ENCODE assay signal across 9 cellular contexts in genomic region chr10:124686707-124687376, GRCh38. TPM values are rescaled to one million over a fixed set of nuclear protein-coding genes. Genes with fewer than 3 reads are reported as not detected.
DNase-seq lines count a peak whose midpoint lies in the region; ATAC-seq and TF ChIP-seq lines count a peak whose summit lies in the region.
"Had no signal": no experiment of that assay in that cellular context is flagged by ENCODE, and none has a peak within 500 bp of the region (broad histone marks: within the 10 kb centered on the region; RNA-seq: fewer than 3 reads in every experiment).

No MANE protein-coding gene starts in this region.

- no peaks in the 10 kb centered on the region for H3K9me3 Mint-ChIP-seq in T-helper 2 cell treated with Interferon-gamma antibody and Interleukin-4, amounts not matched to agents 5 μg/mL and 100 μg/mL, for 36 hours
- no peaks in the 10 kb centered on the region for H3K9me3 Mint-ChIP-seq in endodermal cell
- no peaks in the 10 kb centered on the region for H3K9me3 Mint-ChIP-seq in naive thymus-derived CD4-positive, alpha-beta T cell

- POLR2A ChIA-PET in naive thymus-derived CD4-positive, alpha-beta T cell (lab: Charles Lee) = interaction anchor here (0.8 to 6.6 kb wide), 11 partner anchors 10 to 53 kb away, joined by 3 to 40 read pairs (median 4); no protein-coding TSS in a partner anchor

- H3K27me3 ChIP-seq in endodermal cell (ENCODE audit: control insufficient read depth, insufficient read depth, low read length, poor library complexity, severe bottlenecking) (no peaks in the 10 kb centered on the region), upper lobe of left lung (no peaks in the 10 kb centered on the region)
- H3K27me3 ChIP-seq in naive thymus-derived CD4-positive, alpha-beta T cell (ENCODE audit: control insufficient read depth in 2 of 2, insufficient read depth in 2 of 2, low read length in 2 of 2) = no peaks in the 10 kb centered on the region

- intact Hi-C loops in naive thymus-derived CD4-positive, alpha-beta T cell (cut with micrococcal nuclease) = loop anchor here in 1 of 2 donors (1.0 kb wide), 1 partner anchor 9 kb away; no protein-coding TSS in a partner anchor

- H3K4me1 Mint-ChIP-seq in T-helper 2 cell treated with Interferon-gamma antibody and Interleukin-4, amounts not matched to agents 5 μg/mL and 100 μg/mL, for 36 hours (ENCODE audit: low read depth) = peaks cover 35% of the 10 kb centered on the region
- H3K4me1 Mint-ChIP-seq in endodermal cell = peaks cover 9% of the 10 kb centered on the region
- H3K4me1 Mint-ChIP-seq in naive thymus-derived CD4-positive, alpha-beta T cell = peaks cover 49 to 83% (median 61%) of the 10 kb centered on the region in 7 donors

- H3K27ac Mint-ChIP-seq in T-helper 2 cell treated with Interferon-gamma antibody and Interleukin-4, amounts not matched to agents 5 μg/mL and 100 μg/mL, for 36 hours = peak overlapping the region; percentile 47
- peak overlapping the region; percentile 68 for H3K27ac Mint-ChIP-seq in endodermal cell
- peak overlapping the region in 8 of 9 donors; percentile 42 to 94 (median 70) for H3K27ac Mint-ChIP-seq in naive thymus-derived CD4-positive, alpha-beta T cell

- H3K27me3 Mint-ChIP-seq in T-helper 2 cell treated with Interferon-gamma antibody and Interleukin-4, amounts not matched to agents 5 μg/mL and 100 μg/mL, for 36 hours (ENCODE audit: low read depth) = no peaks in the 10 kb centered on the region
- H3K27me3 Mint-ChIP-seq in endodermal cell (ENCODE audit: insufficient read depth) = no peaks in the 10 kb centered on the region
- H3K27me3 Mint-ChIP-seq in naive thymus-derived CD4-positive, alpha-beta T cell = no peaks in the 10 kb centered on the region

- 95 to 98% methylated on average over 10 to 12 of the region's 12 CpGs for WGBS in endodermal cell (ENCODE audit: insufficient coverage in 1 of 2, insufficient read length in 1 of 2), 2 experiments
- WGBS in upper lobe of left lung, 2 donors = 60 to 66% methylated on average over 12 of the region's 12 CpGs

- peaks cover 48% of the 10 kb centered on the region for H3K36me3 Mint-ChIP-seq in T-helper 2 cell treated with Interferon-gamma antibody and Interleukin-4, amounts not matched to agents 5 μg/mL and 100 μg/mL, for 36 hours (ENCODE audit: low read depth)
- H3K36me3 Mint-ChIP-seq in endodermal cell (ENCODE audit: low read depth) = peaks cover 3% of the 10 kb centered on the region
- H3K36me3 Mint-ChIP-seq in naive thymus-derived CD4-positive, alpha-beta T cell = peaks cover 3 to 36% (median 14%) of the 10 kb centered on the region in 5 donors

- peaks cover 20% of the 10 kb centered on the region for H3K36me3 ChIP-seq in endodermal cell (ENCODE audit: control insufficient read depth, insufficient read depth, low read length)
- H3K36me3 ChIP-seq in naive thymus-derived CD4-positive, alpha-beta T cell (ENCODE audit: control insufficient read depth in 2 of 3, insufficient read depth in 3 of 3, low read length in 3 of 3) = peaks cover 0 to 3% (median 0%) of the 10 kb centered on the region in 3 experiments
- H3K36me3 ChIP-seq in upper lobe of left lung = peaks cover 0 to 11% (median 6%) of the 10 kb centered on the region in 4 donors

- no peak for TF ChIP-seq CTCF in endodermal cell (conservative IDR thresholded peaks at IDR 0.05)
- no peak for TF ChIP-seq CTCF in upper lobe of left lung (IDR thresholded peaks at IDR 0.05)

- no peak overlapping the region for H3K27ac ChIP-seq in endodermal cell (ENCODE audit: low read depth, low read length)
- H3K27ac ChIP-seq in naive thymus-derived CD4-positive, alpha-beta T cell (ENCODE audit: low read depth, low read length) = no peak overlapping the region
- H3K27ac ChIP-seq in upper lobe of left lung = peak overlapping the region; percentile 37 to 79 (median 72)

- no peak for DNase-seq in T-helper 2 cell treated with Interferon-gamma antibody and Interleukin-4, amounts not matched to agents 5 μg/mL and 100 μg/mL, for 36 hours (ENCODE audit: low spot score)
- DNase-seq in T-helper 2 cell = no peak
- no peak for DNase-seq in endodermal cell
- no peak for DNase-seq in naive thymus-derived CD4-positive, alpha-beta T cell
- no peak for DNase-seq in upper lobe of left lung
- no peak for DNase-seq in stimulated activated CD4-positive, alpha-beta T cell treated with anti-CD3 and anti-CD28 coated beads, Interleukin-4, amount 100 ng/mL, for 24 hours
- DNase-seq in DMS79 treated with DMSO at 0.1 percent for 48 hours (lab: John Stamatoyannopoulos, UW) = no peak
- DNase-seq: OCI-M1 had no signal

- ATAC-seq in naive thymus-derived CD4-positive, alpha-beta T cell = no peak
- peak in 1 of 2 donors; percentile 18 for ATAC-seq in upper lobe of left lung (ENCODE audit: low FRiP score in 2 of 2)
- ATAC-seq in GM18498 (IDR thresholded peaks at IDR 0.05; ENCODE audit: unreplicated experiment) = no peak

- CTCF ChIA-PET in naive thymus-derived CD4-positive, alpha-beta T cell (lab: Charles Lee) = interaction anchor here (0.8 to 8.9 kb wide), 8 partner anchors 10 to 56 kb away, joined by 3 to 55 read pairs (median 4); no protein-coding TSS in a partner anchor

- H3K4me3 Mint-ChIP-seq in T-helper 2 cell treated with Interferon-gamma antibody and Interleukin-4, amounts not matched to agents 5 μg/mL and 100 μg/mL, for 36 hours = no peak overlapping the region
- no peak overlapping the region for H3K4me3 Mint-ChIP-seq in endodermal cell
- peak overlapping the region in 3 of 10 donors; percentile 25 to 53 (median 41) for H3K4me3 Mint-ChIP-seq in naive thymus-derived CD4-positive, alpha-beta T cell

- H3K4me3 ChIP-seq in endodermal cell (ENCODE audit: low read length) (no peak overlapping the region), upper lobe of left lung (no peak overlapping the region)
- H3K4me3 ChIP-seq in naive thymus-derived CD4-positive, alpha-beta T cell (ENCODE audit: low read length) = no peak overlapping the region

- no peak for TF ChIP-seq POLR2A in upper lobe of left lung (IDR thresholded peaks at IDR 0.05)

- no peak overlapping the region for H3K9ac ChIP-seq in endodermal cell (ENCODE audit: extremely low read depth, low read length, poor library complexity, severe bottlenecking)

- TF ChIP-seq EP300 in upper lobe of left lung (IDR thresholded peaks at IDR 0.05) = no peak

- H3K4me1 ChIP-seq in endodermal cell (ENCODE audit: control insufficient read depth, insufficient read depth, low read length) = peaks cover 3% of the 10 kb centered on the region
- H3K4me1 ChIP-seq in naive thymus-derived CD4-positive, alpha-beta T cell (ENCODE audit: control insufficient read depth in 2 of 2, insufficient read depth in 2 of 2, low read length in 2 of 2) = peaks cover 39 to 97% of the 10 kb centered on the region in 2 donors
- H3K4me1 ChIP-seq in upper lobe of left lung = peaks cover 45 to 59% (median 52%) of the 10 kb centered on the region in 4 donors

- H3K9me3 ChIP-seq in endodermal cell (ENCODE audit: control insufficient read depth, low read length) (no peaks in the 10 kb centered on the region), upper lobe of left lung (no peaks in the 10 kb centered on the region)
- H3K9me3 ChIP-seq in naive thymus-derived CD4-positive, alpha-beta T cell (ENCODE audit: control insufficient read depth in 2 of 3, low read length in 3 of 3) = no peaks in the 10 kb centered on the region

RNA-seq across cellular contexts. Expression of gene FAM53B, which starts 57.3 kb away (rescaled TPM):
- total RNA-seq in endodermal cell (10 to 100 TPM; 19.3 to 22.6 TPM), upper lobe of left lung (10 to 100 TPM; 35.8 to 62.5 (median 47.8) TPM)
- polyA plus RNA-seq in endodermal cell (2013, experiment 1 of 2) = 21.4 TPM
- 20.2 TPM for polyA plus RNA-seq in endodermal cell (2013, experiment 2 of 2)
- total RNA-seq in naive thymus-derived CD4-positive, alpha-beta T cell = 10 to 100 TPM; 25.5 to 51.5 (median 28.6) TPM
- 10 to 100 TPM in 1 of 2 donors, 1 to 10 TPM in 1; 3.9 to 18.8 TPM for polyA plus RNA-seq in naive thymus-derived CD4-positive, alpha-beta T cell

Comparison
In these comparisons a context has a peak if more than half of its experiments do, and no peak if none do; other contexts are left out.
1. H3K27ac ChIP-seq: peak in upper lobe of left lung (4 of 4); none in endodermal cell (single experiment) and naive thymus-derived CD4-positive, alpha-beta T cell (single experiment).
2. Peak in every context shown above with its lines, with median percentiles within 50 percentile points of each other: H3K27ac Mint-ChIP-seq.